8 cellular contexts compared by ENCODE assay signal in genomic region chr14:50762001-50762930, GRCh38.
A peak's percentile ranks its signal among the peaks of the same experiment; 100 is the strongest.
DNase-seq lines count a peak whose midpoint lies in the region; ATAC-seq and TF ChIP-seq lines count a peak whose summit lies in the region.

No MANE protein-coding gene starts in this region.

- WGBS in hepatocyte (ENCODE audit: low lambda C conversion rate, missing lambda C conversion rate) = 96% methylated on average over 9 of the region's 9 CpGs

- no peaks in the 10 kb centered on the region for H3K79me2 ChIP-seq in hepatocyte

- POLR2A ChIA-PET in GM10248 (lab: Yijun Ruan, JAX) = interaction anchor here (0.9 to 2.0 kb wide), 3 partner anchors 16 to 450 kb away, joined by 3 to 16 read pairs (median 8); partner anchors contain the start of genes DMAC2L and L2HGDH

- no peak overlapping the region for H3K4me3 ChIP-seq in hepatocyte

- no peak overlapping the region for H3K4me2 ChIP-seq in hepatocyte

- H3K9me2 ChIP-seq in hepatocyte (replicated peaks; ENCODE audit: insufficient read depth) = no peaks in the 10 kb centered on the region

- no peak overlapping the region for H3K27ac ChIP-seq in hepatocyte

- no peak overlapping the region for H2AFZ ChIP-seq in hepatocyte

- peak; percentile 85 for ATAC-seq in GM21619 (IDR thresholded peaks at IDR 0.05; ENCODE audit: unreplicated experiment)

- TF ChIP-seq CTCF in GM10248 (IDR thresholded peaks at IDR 0.05; ENCODE audit: control extremely low read depth, extremely low read depth, low read depth, missing control alignments) (no peak), hepatocyte (IDR thresholded peaks at IDR 0.05; ENCODE audit: poor library complexity) (no peak)

- H3K9me3 ChIP-seq in hepatocyte (ENCODE audit: low read depth) = no peaks in the 10 kb centered on the region

- no peaks in the 10 kb centered on the region for H3K27me3 ChIP-seq in hepatocyte

- H4K20me1 ChIP-seq in hepatocyte (ENCODE audit: insufficient read depth, poor library complexity, severe bottlenecking) = no peaks in the 10 kb centered on the region

- no peaks in the 10 kb centered on the region for H3K4me1 ChIP-seq in hepatocyte (ENCODE audit: insufficient read depth)

- CTCF ChIA-PET in GM10248 (lab: Yijun Ruan, JAX) = interaction anchor here (0.8 to 11.9 kb wide), 24 partner anchors 8 to 1175 kb away, joined by 3 to 217 read pairs (median 5); no protein-coding TSS in a partner anchor

- peak; percentile 69 for DNase-seq in GM10248 (ENCODE audit: extremely low spot score)
- peak; percentile 99 for DNase-seq in LHCN-M2 (ENCODE audit: low read depth)
- peak; percentile 47 for DNase-seq in glomerular visceral epithelial cell (ENCODE audit: extremely low spot score)
- DNase-seq in DMS53 treated with DMSO at 0.1 percent for 48 hours (lab: John Stamatoyannopoulos, UW; ENCODE audit: unreplicated experiment) = no peak
- no peak for DNase-seq in iPS-NIHi11 (ENCODE audit: low spot score)
- DNase-seq in hepatocyte (ENCODE audit: low spot score) = no peak
- DNase-seq in NCI-H2029 treated with DMSO at 0.1 percent for 48 hours (lab: John Stamatoyannopoulos, UW) = no peak

- H3K36me3 ChIP-seq in hepatocyte (replicated peaks; ENCODE audit: insufficient read depth, low read depth) = no peaks in the 10 kb centered on the region

Comparison
In these comparisons a context has a peak if more than half of its experiments do, and no peak if none do; other contexts are left out.
1. DNase-seq: peak in GM10248 (single experiment), LHCN-M2 (single experiment) and glomerular visceral epithelial cell (single experiment); none in DMS53 treated with DMSO at 0.1 percent for 48 hours (single experiment), iPS-NIHi11 (single experiment), hepatocyte (single experiment) and NCI-H2029 treated with DMSO at 0.1 percent for 48 hours (single experiment).